In the genomic region with DNA sequence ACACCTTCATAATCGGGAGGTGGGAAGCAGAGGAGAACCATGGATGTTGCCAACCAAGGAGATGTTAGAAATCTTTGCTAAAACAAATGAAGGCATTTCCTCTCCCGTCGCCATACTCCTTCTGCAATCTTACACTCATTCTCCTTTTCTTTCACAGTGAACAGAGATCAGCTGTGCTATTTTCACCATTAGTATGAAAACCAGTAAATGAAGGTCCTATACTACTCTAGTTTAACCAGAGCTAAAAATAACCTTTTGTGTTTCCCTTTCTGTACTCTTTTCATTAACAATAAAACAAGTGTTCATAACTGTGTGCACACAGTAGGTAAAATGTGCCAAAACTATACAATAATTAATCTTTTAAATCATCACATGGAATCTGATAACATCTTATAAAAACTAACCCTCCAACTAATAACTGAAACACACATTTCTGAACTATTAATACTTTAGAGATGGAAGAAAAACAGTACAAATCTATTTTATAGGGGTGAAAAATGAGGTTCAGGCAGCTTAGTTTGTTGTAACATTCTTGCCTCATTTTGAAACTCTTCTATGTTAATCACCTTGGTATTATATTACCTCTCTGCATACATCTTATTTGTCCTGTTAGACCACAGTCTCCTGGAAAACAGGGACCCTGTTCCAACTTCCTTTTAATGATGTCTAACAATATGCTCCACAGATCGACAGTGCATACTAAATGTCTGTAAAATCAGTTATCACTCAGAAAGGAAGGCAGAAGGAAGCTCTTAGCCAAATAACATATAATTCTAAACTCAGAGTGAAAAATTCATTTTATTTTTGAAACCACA, we compare ENCODE assay signal across 12 cellular contexts.
A peak's percentile ranks its signal among the peaks of the same experiment; 100 is the strongest.
DNase-seq lines count a peak whose midpoint lies in the region; ATAC-seq and TF ChIP-seq lines count a peak whose summit lies in the region.
"Had no signal": no experiment of that assay in that cellular context is flagged by ENCODE, and none has a peak within 500 bp of the region (broad histone marks: within the 10 kb centered on the region; RNA-seq: fewer than 3 reads in every experiment).

No MANE protein-coding gene starts in this region.

- peaks cover 0 to 1% (median 0%) of the 10 kb centered on the region in 4 donors for H3K4me1 ChIP-seq in right lobe of liver

- TF ChIP-seq POLR2A in right lobe of liver (IDR thresholded peaks at IDR 0.05): no peak

- no peaks in the 10 kb centered on the region for H3K9me3 ChIP-seq in CD4-positive, alpha-beta T cell (ENCODE audit: control insufficient read depth, low read length)
- H3K9me3 ChIP-seq in SK-N-MC (ENCODE audit: low read depth, low read length): no peaks in the 10 kb centered on the region
- H3K9me3 ChIP-seq in right lobe of liver: no peaks in the 10 kb centered on the region
- H3K9me3 ChIP-seq: left lung had no signal

- POLR2A ChIA-PET in CD4-positive, alpha-beta T cell (lab: Charles Lee): no interaction called here

- WGBS in right lobe of liver (ENCODE audit: insufficient coverage, low coverage, low lambda C conversion rate, missing lambda C conversion rate): 68% methylated on average over 4 of the region's 4 CpGs

- CTCF ChIA-PET in CD4-positive, alpha-beta T cell (lab: Charles Lee): interaction anchor here (1.1 to 1.3 kb wide), 2 partner anchors 15 to 29 kb away, joined by 3 read pairs; no protein-coding TSS in a partner anchor

- H3K36me3 Mint-ChIP-seq in CD4-positive, alpha-beta T cell (ENCODE audit: low read depth): no peaks in the 10 kb centered on the region
- H3K36me3 Mint-ChIP-seq in natural killer cell: no peaks in the 10 kb centered on the region

- H3K4me3 Mint-ChIP-seq in CD4-positive, alpha-beta T cell: peak overlapping the region; percentile 39
- peak overlapping the region; percentile 4 for H3K4me3 Mint-ChIP-seq in natural killer cell

- no peaks in the 10 kb centered on the region for H3K27me3 ChIP-seq in CD4-positive, alpha-beta T cell (ENCODE audit: control insufficient read depth, insufficient read depth, low read length)
- H3K27me3 ChIP-seq in right lobe of liver: no peaks in the 10 kb centered on the region
- H3K27me3 ChIP-seq: left lung had no signal

- no peaks in the 10 kb centered on the region for H3K27me3 Mint-ChIP-seq in CD4-positive, alpha-beta T cell
- no peaks in the 10 kb centered on the region for H3K27me3 Mint-ChIP-seq in natural killer cell (ENCODE audit: low read depth in 2 of 2)

- ATAC-seq in CD4-positive, alpha-beta T cell (ENCODE audit: poor library complexity): no peak
- peak; percentile 44 for ATAC-seq in GM18867 (IDR thresholded peaks at IDR 0.05; ENCODE audit: unreplicated experiment)
- ATAC-seq in natural killer cell: no peak
- ATAC-seq in HG03342 (IDR thresholded peaks at IDR 0.05; ENCODE audit: unreplicated experiment): no peak
- ATAC-seq in right lobe of liver: no peak
- ATAC-seq in left colon: no peak

- H3K9ac ChIP-seq in SK-N-MC (ENCODE audit: insufficient read length): no peak overlapping the region

- H3K36me3 ChIP-seq in SK-N-MC (ENCODE audit: insufficient read depth, low read length) (no peaks in the 10 kb centered on the region), right lobe of liver (no peaks in the 10 kb centered on the region)
- H3K36me3 ChIP-seq: left lung had no signal

- no peaks in the 10 kb centered on the region for H3K9me3 Mint-ChIP-seq in CD4-positive, alpha-beta T cell
- no peaks in the 10 kb centered on the region for H3K9me3 Mint-ChIP-seq in natural killer cell

- no peak overlapping the region for H3K27ac ChIP-seq in CD4-positive, alpha-beta T cell (ENCODE audit: low read depth, low read length)
- H3K27ac ChIP-seq in SK-N-MC (peak overlapping the region; percentile 67; the same call in 1 of the 2 replicates), right lobe of liver (no peak overlapping the region)

- H3K27ac Mint-ChIP-seq in CD4-positive, alpha-beta T cell: peak overlapping the region; percentile 64
- peak overlapping the region; percentile 61 to 64 for H3K27ac Mint-ChIP-seq in natural killer cell

- no peak for TF ChIP-seq CTCF in CD4-positive, alpha-beta T cell (IDR thresholded peaks at IDR 0.05)
- TF ChIP-seq CTCF in natural killer cell (IDR thresholded peaks at IDR 0.05) (no peak), right lobe of liver (IDR thresholded peaks at IDR 0.05) (no peak)

- H3K4me1 Mint-ChIP-seq in CD4-positive, alpha-beta T cell (ENCODE audit: low read depth): peaks cover 75% of the 10 kb centered on the region
- H3K4me1 Mint-ChIP-seq in natural killer cell: peaks cover 54 to 59% of the 10 kb centered on the region in 2 donors

- intact Hi-C loops in CD4-positive, alpha-beta T cell (cut with DNase I, micrococcal nuclease): no loop called here
- intact Hi-C loops in natural killer cell (cut with micrococcal nuclease): no loop called here
- intact Hi-C loops in right lobe of liver (cut with DNase I): no loop called here
- intact Hi-C loops in left colon (cut with DNase I, micrococcal nuclease): no loop called here

- H3K4me3 ChIP-seq in SK-N-MC (peak overlapping the region; percentile 10; the same call in 1 of the 2 replicates), right lobe of liver (no peak overlapping the region)
- H3K4me3 ChIP-seq: left lung had no signal

- DNase-seq in CD4-positive, alpha-beta T cell: no peak
- DNase-seq in SK-N-MC (ENCODE audit: low read depth, low spot score): no peak
- DNase-seq in natural killer cell: no peak
- DNase-seq in right lobe of liver: no peak
- DNase-seq in left colon: no peak
- DNase-seq in NCI-H1417 (lab: John Stamatoyannopoulos, UW): no peak
- DNase-seq: activated CD4-positive, alpha-beta T cell treated with anti-CD3 and anti-CD28 coated beads, Interleukin-2, amount 50 U/mL, for 4 hours; left lung; NCI-H1694; SHP77 had no signal
